ENCODE assay signal across 8 cellular contexts in genomic region chr16:31265329-31266245, GRCh38. TPM values are rescaled to one million over a fixed set of nuclear protein-coding genes. Genes with fewer than 3 reads are reported as not detected.
DNase-seq lines count a peak whose midpoint lies in the region; ATAC-seq and TF ChIP-seq lines count a peak whose summit lies in the region.

No MANE protein-coding gene starts in this region.

- peaks cover 46% of the 10 kb centered on the region for H3K4me1 Mint-ChIP-seq in activated CD4-positive, alpha-beta T cell treated with anti-CD3 and anti-CD28 coated beads, Interleukin-2, amount 10 ng/mL, durations not matched to agents 7 days and 5 days

- no peak overlapping the region for H3K4me3 Mint-ChIP-seq in activated CD4-positive, alpha-beta T cell treated with anti-CD3 and anti-CD28 coated beads, Interleukin-2, amount 10 ng/mL, durations not matched to agents 7 days and 5 days

- DNase-seq in 8988T (peak; percentile 76), epithelial cell of proximal tubule (ENCODE audit: low read depth) (peak; percentile 50), NCI-H2227 treated with DMSO at 0.1 percent for 48 hours (lab: John Stamatoyannopoulos, UW) (no peak), GDM1 (lab: John Stamatoyannopoulos, UW) (no peak)
- DNase-seq in activated CD4-positive, alpha-beta T cell treated with anti-CD3 and anti-CD28 coated beads, Interleukin-2, amount 10 ng/mL, durations not matched to agents 7 days and 5 days = peak; percentile 21
- peak; percentile 68 to 73 for DNase-seq in stimulated activated CD4-positive, alpha-beta T cell treated with anti-CD3 and anti-CD28 coated beads, Interleukin-4, amount 100 ng/mL, for 4 hours

- H3K9me3 Mint-ChIP-seq in activated CD4-positive, alpha-beta T cell treated with anti-CD3 and anti-CD28 coated beads, Interleukin-2, amount 10 ng/mL, durations not matched to agents 7 days and 5 days = no peaks in the 10 kb centered on the region

- POLR2A ChIA-PET in activated CD4-positive, alpha-beta T cell treated with anti-CD3 and anti-CD28 coated beads, Interleukin-2, amount 10 ng/mL, durations not matched to agents 7 days and 5 days (lab: Charles Lee) = no interaction called here

- no peak overlapping the region for H3K4me3 ChIP-seq in epithelial cell of proximal tubule (ENCODE audit: low read depth, low read length)

- H3K36me3 Mint-ChIP-seq in activated CD4-positive, alpha-beta T cell treated with anti-CD3 and anti-CD28 coated beads, Interleukin-2, amount 10 ng/mL, durations not matched to agents 7 days and 5 days (ENCODE audit: low read depth) = peaks cover 18% of the 10 kb centered on the region

- H3K27me3 Mint-ChIP-seq in activated CD4-positive, alpha-beta T cell treated with anti-CD3 and anti-CD28 coated beads, Interleukin-2, amount 10 ng/mL, durations not matched to agents 7 days and 5 days = no peaks in the 10 kb centered on the region

- peak; percentile 83 for ATAC-seq in GM19395 (IDR thresholded peaks at IDR 0.05; ENCODE audit: unreplicated experiment)
- ATAC-seq in HG03457 (IDR thresholded peaks at IDR 0.05; ENCODE audit: unreplicated experiment) = peak; percentile 91

- CTCF ChIA-PET in activated CD4-positive, alpha-beta T cell treated with anti-CD3 and anti-CD28 coated beads, Interleukin-2, amount 10 ng/mL, durations not matched to agents 7 days and 5 days (lab: Charles Lee) = interaction anchor here (1.5 to 1.8 kb wide), 2 partner anchors 10 to 38 kb away, joined by 4 to 8 read pairs; no protein-coding TSS in a partner anchor

- peak overlapping the region; percentile 46 for H3K27ac Mint-ChIP-seq in activated CD4-positive, alpha-beta T cell treated with anti-CD3 and anti-CD28 coated beads, Interleukin-2, amount 10 ng/mL, durations not matched to agents 7 days and 5 days

- no peak for TF ChIP-seq CTCF in epithelial cell of proximal tubule (conservative IDR thresholded peaks at IDR 0.05; ENCODE audit: low read depth, low read length)

RNA-seq across cellular contexts. Expression of gene ITGAM, which starts 5.8 kb away (rescaled TPM):
- 10 to 100 TPM; 22.0 to 22.6 TPM for total RNA-seq in activated CD4-positive, alpha-beta T cell treated with anti-CD3 and anti-CD28 coated beads, Interleukin-2, amount 10 ng/mL, durations not matched to agents 7 days and 5 days
- 0.06 and 0.72 TPM in 2 replicates for total RNA-seq in epithelial cell of proximal tubule

RNA-seq across cellular contexts. Expression of gene PYDC1, which starts 48.7 kb away (rescaled TPM):
- total RNA-seq in activated CD4-positive, alpha-beta T cell treated with anti-CD3 and anti-CD28 coated beads, Interleukin-2, amount 10 ng/mL, durations not matched to agents 7 days and 5 days = not detected
- total RNA-seq in epithelial cell of proximal tubule = not detected in 2 replicates

RNA-seq across cellular contexts. Expression of gene TRIM72, which starts 51.7 kb away (rescaled TPM):
- total RNA-seq in activated CD4-positive, alpha-beta T cell treated with anti-CD3 and anti-CD28 coated beads, Interleukin-2, amount 10 ng/mL, durations not matched to agents 7 days and 5 days = not detected
- total RNA-seq in epithelial cell of proximal tubule = not detected in 2 replicates

Comparison
In these comparisons a context has a peak if more than half of its experiments do, and no peak if none do; other contexts are left out.
1. DNase-seq: peak in 8988T (single experiment), activated CD4-positive, alpha-beta T cell treated with anti-CD3 and anti-CD28 coated beads, Interleukin-2, amount 10 ng/mL, durations not matched to agents 7 days and 5 days (single experiment), epithelial cell of proximal tubule (single experiment) and stimulated activated CD4-positive, alpha-beta T cell treated with anti-CD3 and anti-CD28 coated beads, Interleukin-4, amount 100 ng/mL, for 4 hours (2 of 2); none in NCI-H2227 treated with DMSO at 0.1 percent for 48 hours (single experiment) and GDM1 (single experiment).
2. RNA of gene ITGAM, which starts 5.8 kb away (total RNA-seq): 22.0 to 22.6 TPM in activated CD4-positive, alpha-beta T cell treated with anti-CD3 and anti-CD28 coated beads, Interleukin-2, amount 10 ng/mL, durations not matched to agents 7 days and 5 days; 0.06 to 0.72 TPM in epithelial cell of proximal tubule; every median in the first group is over 10 times any median in the second.